Comparison of ENCODE assay signal across 23 cellular contexts in the genomic region with DNA sequence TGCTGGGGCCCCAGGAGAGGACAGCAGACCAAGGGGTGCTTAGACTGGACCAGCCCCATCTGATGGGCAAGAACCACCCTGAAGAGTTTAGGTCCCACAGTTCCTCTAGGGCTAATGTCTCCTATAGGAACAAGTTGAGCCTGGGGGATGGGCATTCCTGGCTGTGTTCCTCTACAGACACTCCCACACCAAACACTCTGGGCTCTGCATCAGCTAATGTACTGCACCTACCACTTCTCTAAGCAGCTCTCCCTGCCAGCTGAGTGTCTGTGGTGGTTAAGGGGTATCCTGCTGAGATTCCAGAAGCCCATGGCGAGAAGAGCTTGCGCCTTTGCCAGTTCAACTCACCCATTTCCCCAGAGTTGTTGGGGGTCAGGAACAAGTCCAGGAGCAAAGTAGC.
"Had no signal": no experiment of that assay in that cellular context is flagged by ENCODE, and none has a peak within 500 bp of the region (broad histone marks: within the 10 kb centered on the region; RNA-seq: fewer than 3 reads in every experiment).

No MANE protein-coding gene starts in this region.

- H3K36me3 ChIP-seq: esophagus squamous epithelium, neural progenitor cell, prostate gland, sigmoid colon, tibial artery, upper lobe of left lung had no signal

- H3K27ac Mint-ChIP-seq: naive thymus-derived CD4-positive, alpha-beta T cell; nephron; neural progenitor cell; stimulated activated memory B cell treated with anti-CD40 and anti-IgM and Interleukin-4, amounts not matched to agents 10 μg/mL and 1 μg/mL and 100 μg/mL, for 72 hours had no signal

- H3K27me3 Mint-ChIP-seq: stimulated activated memory B cell treated with anti-CD40 and anti-IgM and Interleukin-4, amounts not matched to agents 10 μg/mL and 1 μg/mL and 100 μg/mL, for 72 hours had no signal

- H3K4me1 ChIP-seq: esophagus squamous epithelium, neural progenitor cell, prostate gland, testis, upper lobe of left lung had no signal

- H3K4me3 Mint-ChIP-seq: nephron; neural progenitor cell; stimulated activated memory B cell treated with anti-CD40 and anti-IgM and Interleukin-4, amounts not matched to agents 10 μg/mL and 1 μg/mL and 100 μg/mL, for 72 hours had no signal

- ATAC-seq: left lobe of liver; naive thymus-derived CD4-positive, alpha-beta T cell; stimulated activated naive CD8-positive, alpha-beta T cell treated with anti-CD3 and anti-CD28 coated beads, Interleukin-15, Interleukin-2, amounts not matched to agents 100 U/mL and 50 U/mL, for 24 hours had no signal

- H3K27me3 ChIP-seq: esophagus squamous epithelium, neural progenitor cell, sigmoid colon, testis, tibial artery, upper lobe of left lung had no signal

- DNase-seq: dermis blood vessel endothelial cell; effector memory CD4-positive, alpha-beta T cell; erythroblast; esophagus squamous epithelium; foreskin melanocyte; mesenchymal stem cell; midbrain; naive thymus-derived CD4-positive, alpha-beta T cell; nucleus accumbens; sigmoid colon; stimulated activated CD4-positive, alpha-beta T cell treated with anti-CD3 and anti-CD28 coated beads, Interleukin-2, amount 100 ng/mL, for 24 hours; stimulated activated CD4-positive, alpha-beta T cell treated with anti-CD3 and anti-CD28 coated beads, Interleukin-4, amount 100 ng/mL, for 24 hours; stimulated activated naive CD8-positive, alpha-beta T cell treated with anti-CD3 and anti-CD28 coated beads, Interleukin-15, Interleukin-2, amounts not matched to agents 100 U/mL and 50 U/mL, for 24 hours; substantia nigra; testis; tibial artery had no signal

- H3K4me3 ChIP-seq: coronary artery, esophagus squamous epithelium, neural progenitor cell, prostate gland, sigmoid colon, testis, tibial artery, upper lobe of left lung had no signal

- H3K4me1 Mint-ChIP-seq: naive thymus-derived CD4-positive, alpha-beta T cell; neural progenitor cell; stimulated activated memory B cell treated with anti-CD40 and anti-IgM and Interleukin-4, amounts not matched to agents 10 μg/mL and 1 μg/mL and 100 μg/mL, for 72 hours had no signal

- H3K36me3 Mint-ChIP-seq: naive thymus-derived CD4-positive, alpha-beta T cell; neural progenitor cell; stimulated activated memory B cell treated with anti-CD40 and anti-IgM and Interleukin-4, amounts not matched to agents 10 μg/mL and 1 μg/mL and 100 μg/mL, for 72 hours had no signal

- H3K9me3 ChIP-seq: esophagus squamous epithelium, prostate gland, sigmoid colon, testis, tibial artery had no signal

- H3K27ac ChIP-seq: coronary artery, esophagus squamous epithelium, neural progenitor cell, prostate gland, sigmoid colon, testis, tibial artery, upper lobe of left lung had no signal
